Comparison of ENCODE assay signal across 12 cellular contexts in genomic region chr9:129322022-129322621, GRCh38.
DNase-seq lines count a peak whose midpoint lies in the region; ATAC-seq lines count a peak whose summit lies in the region.
"Had no signal": no experiment of that assay in that cellular context is flagged by ENCODE, and none has a peak within 500 bp of the region (broad histone marks: within the 10 kb centered on the region; RNA-seq: fewer than 3 reads in every experiment).

No MANE protein-coding gene starts in this region.

- no peaks in the 10 kb centered on the region for H3K36me3 Mint-ChIP-seq in activated T-helper 17 cell treated with anti-CD3 and anti-CD28 coated beads, Interleukin-2, amount 50 U/mL, for 72 hours (ENCODE audit: low read depth)
- H3K36me3 Mint-ChIP-seq in stimulated activated effector memory CD8-positive, alpha-beta T cell treated with anti-CD3 and anti-CD28 coated beads, Interleukin-12 subunit alpha, Interleukin-12 subunit beta, amount 100 ng/mL, for 72 hours = no peaks in the 10 kb centered on the region
- H3K36me3 Mint-ChIP-seq: activated naive CD4-positive, alpha-beta T cell treated with anti-CD3 and anti-CD28 coated beads, Interleukin-2, amount 50 U/mL, for 72 hours had no signal

- DNase-seq in H7 (peak; percentile 36), left lobe of liver (ENCODE audit: low spot score) (peak; percentile 47)
- no peak for DNase-seq in stimulated activated effector memory CD8-positive, alpha-beta T cell treated with anti-CD3 and anti-CD28 coated beads, Interleukin-12 subunit alpha, Interleukin-12 subunit beta, amount 100 ng/mL, for 72 hours (ENCODE audit: low spot score in 2 of 2)
- DNase-seq in activated CD4-positive, alpha-beta T cell treated with anti-CD3 and anti-CD28 coated beads, Interleukin-2, amount 50 U/mL, for 48 hours = no peak
- DNase-seq in stimulated activated CD4-positive, alpha-beta T cell treated with anti-CD3 and anti-CD28 coated beads, Interleukin-2, amount 100 ng/mL, for 48 hours = no peak
- DNase-seq in activated CD8-positive, alpha-beta memory T cell treated with anti-CD3 and anti-CD28 coated beads for 24 hours = no peak
- DNase-seq: kidney glomerular epithelial cell, NCI-H1417 had no signal

- H3K4me3 Mint-ChIP-seq in activated T-helper 17 cell treated with anti-CD3 and anti-CD28 coated beads, Interleukin-2, amount 50 U/mL, for 72 hours = peak overlapping the region; percentile 77
- H3K4me3 Mint-ChIP-seq in stimulated activated effector memory CD8-positive, alpha-beta T cell treated with anti-CD3 and anti-CD28 coated beads, Interleukin-12 subunit alpha, Interleukin-12 subunit beta, amount 100 ng/mL, for 72 hours = peak overlapping the region; percentile 65

- no peaks in the 10 kb centered on the region for H3K27me3 Mint-ChIP-seq in activated T-helper 17 cell treated with anti-CD3 and anti-CD28 coated beads, Interleukin-2, amount 50 U/mL, for 72 hours

- peaks cover 3% of the 10 kb centered on the region; the same call in 1 of the 2 replicates for H3K27me3 ChIP-seq in H7 (ENCODE audit: control insufficient read depth, insufficient read depth, low read length)

- no peaks in the 10 kb centered on the region for H3K9me3 Mint-ChIP-seq in activated T-helper 17 cell treated with anti-CD3 and anti-CD28 coated beads, Interleukin-2, amount 50 U/mL, for 72 hours
- no peaks in the 10 kb centered on the region for H3K9me3 Mint-ChIP-seq in stimulated activated effector memory CD8-positive, alpha-beta T cell treated with anti-CD3 and anti-CD28 coated beads, Interleukin-12 subunit alpha, Interleukin-12 subunit beta, amount 100 ng/mL, for 72 hours
- H3K9me3 Mint-ChIP-seq: activated naive CD4-positive, alpha-beta T cell treated with anti-CD3 and anti-CD28 coated beads, Interleukin-2, amount 50 U/mL, for 72 hours had no signal

- no peak overlapping the region for H3K4me3 ChIP-seq in H7 (ENCODE audit: insufficient read depth, low read depth, low read length)

- no peak overlapping the region for H3K27ac Mint-ChIP-seq in activated T-helper 17 cell treated with anti-CD3 and anti-CD28 coated beads, Interleukin-2, amount 50 U/mL, for 72 hours
- peak overlapping the region; percentile 69 for H3K27ac Mint-ChIP-seq in stimulated activated effector memory CD8-positive, alpha-beta T cell treated with anti-CD3 and anti-CD28 coated beads, Interleukin-12 subunit alpha, Interleukin-12 subunit beta, amount 100 ng/mL, for 72 hours

- no peak for ATAC-seq in activated T-helper 17 cell treated with anti-CD3 and anti-CD28 coated beads, Interleukin-2, amount 50 U/mL, for 72 hours (replicated peaks)
- ATAC-seq in left lobe of liver = no peak
- ATAC-seq in stimulated activated effector memory CD8-positive, alpha-beta T cell treated with anti-CD3 and anti-CD28 coated beads, Interleukin-12 subunit alpha, Interleukin-12 subunit beta, amount 100 ng/mL, for 72 hours = no peak
- no peak for ATAC-seq in GM21526 (IDR thresholded peaks at IDR 0.05; ENCODE audit: low FRiP score, unreplicated experiment)
- ATAC-seq: activated naive CD4-positive, alpha-beta T cell treated with anti-CD3 and anti-CD28 coated beads, Interleukin-2, amount 50 U/mL, for 72 hours; HCT116 had no signal

- H3K4me1 Mint-ChIP-seq in activated T-helper 17 cell treated with anti-CD3 and anti-CD28 coated beads, Interleukin-2, amount 50 U/mL, for 72 hours = peaks cover 7% of the 10 kb centered on the region
- H3K4me1 Mint-ChIP-seq in stimulated activated effector memory CD8-positive, alpha-beta T cell treated with anti-CD3 and anti-CD28 coated beads, Interleukin-12 subunit alpha, Interleukin-12 subunit beta, amount 100 ng/mL, for 72 hours = peaks cover 20% of the 10 kb centered on the region

- no peaks in the 10 kb centered on the region for H3K36me3 ChIP-seq in H7 (replicated peaks; ENCODE audit: control insufficient read depth, insufficient read depth, low read length)

Comparison
In these comparisons a context has a peak if more than half of its experiments do, and no peak if none do; other contexts are left out.
1. DNase-seq: peak in H7 (single experiment) and left lobe of liver (single experiment); none in stimulated activated effector memory CD8-positive, alpha-beta T cell treated with anti-CD3 and anti-CD28 coated beads, Interleukin-12 subunit alpha, Interleukin-12 subunit beta, amount 100 ng/mL, for 72 hours (0 of 2), activated CD4-positive, alpha-beta T cell treated with anti-CD3 and anti-CD28 coated beads, Interleukin-2, amount 50 U/mL, for 48 hours (0 of 2), stimulated activated CD4-positive, alpha-beta T cell treated with anti-CD3 and anti-CD28 coated beads, Interleukin-2, amount 100 ng/mL, for 48 hours (0 of 2) and activated CD8-positive, alpha-beta memory T cell treated with anti-CD3 and anti-CD28 coated beads for 24 hours (single experiment).